In genomic region chr18:59271606-59272220, GRCh38 we compare ENCODE assay signal across 21 cellular contexts. TPM values are rescaled to one million over a fixed set of nuclear protein-coding genes. Genes with fewer than 3 reads are reported as not detected.
A peak's percentile ranks its signal among the peaks of the same experiment; 100 is the strongest.
DNase-seq lines count a peak whose midpoint lies in the region; ATAC-seq and TF ChIP-seq lines count a peak whose summit lies in the region.
"Had no signal": no experiment of that assay in that cellular context is flagged by ENCODE, and none has a peak within 500 bp of the region (broad histone marks: within the 10 kb centered on the region; RNA-seq: fewer than 3 reads in every experiment).

No MANE protein-coding gene starts in this region.

- H3K36me3 ChIP-seq in adipocyte (ENCODE audit: control insufficient read depth, insufficient read depth, low read length, severe bottlenecking): no peaks in the 10 kb centered on the region
- H3K36me3 ChIP-seq: left lung had no signal

- no peak for TF ChIP-seq CTCF in GM10266 (IDR thresholded peaks at IDR 0.05; ENCODE audit: control insufficient read depth, insufficient read depth, low read depth, missing control alignments)

- peak overlapping the region; percentile 72 for H3K4me3 ChIP-seq in adipocyte (ENCODE audit: low read length)

- peaks cover 9% of the 10 kb centered on the region for H3K4me1 ChIP-seq in adipocyte (ENCODE audit: control insufficient read depth, insufficient read depth, low read length)
- H3K4me1 ChIP-seq: Caco-2, parathyroid adenoma had no signal

- peaks cover 0 to 12% (median 1%) of the 10 kb centered on the region in 7 donors for H3K9me3 Mint-ChIP-seq in naive B cell
- H3K9me3 Mint-ChIP-seq: HFFc6 had no signal

- H3K4me3 Mint-ChIP-seq in naive B cell: peak overlapping the region in 5 of 8 donors; percentile 28 to 79 (median 59)
- H3K4me3 Mint-ChIP-seq: HFFc6 had no signal

- peaks cover 3% of the 10 kb centered on the region for H3K9me3 ChIP-seq in adipocyte (ENCODE audit: control insufficient read depth, low read length)
- H3K9me3 ChIP-seq: Caco-2, left lung had no signal

- no peak overlapping the region for H3K9ac ChIP-seq in adipocyte (ENCODE audit: low read length)
- H3K9ac ChIP-seq: parathyroid adenoma had no signal

- H3K36me3 Mint-ChIP-seq in naive B cell: peaks cover 0 to 8% of the 10 kb centered on the region in 2 donors

- ATAC-seq in naive B cell (ENCODE audit: low read depth in 2 of 2) (no peak), HG03196 (IDR thresholded peaks at IDR 0.05; ENCODE audit: unreplicated experiment) (no peak)
- ATAC-seq: left lung had no signal

- peaks cover 21 to 35% (median 32%) of the 10 kb centered on the region in 3 donors for H3K4me1 Mint-ChIP-seq in naive B cell

- H3K27me3 ChIP-seq in adipocyte (replicated peaks; ENCODE audit: control insufficient read depth, insufficient read depth, low read length): peaks cover 91% of the 10 kb centered on the region

- DNase-seq in AG08396 (ENCODE audit: low spot score) (peak; percentile 18), GM10266 (ENCODE audit: extremely low spot score) (peak; percentile 11), adipocyte (ENCODE audit: low read depth) (no peak), naive B cell (no peak), occipital lobe (lab: John Stamatoyannopoulos, UW) (no peak), ecto neural progenitor cell (ENCODE audit: low spot score) (no peak), medulla oblongata (ENCODE audit: extremely low spot score) (no peak)
- DNase-seq: activated CD4-positive, alpha-beta T cell treated with anti-CD3 and anti-CD28 coated beads for 1 hour; activated CD8-positive, alpha-beta memory T cell treated with anti-CD3 and anti-CD28 coated beads, Interleukin-2, amount 50 U/mL, for 4 hours; activated naive CD4-positive, alpha-beta T cell; Caco-2; cortex of kidney; HFFc6; NCI-H1436 treated with DMSO at 0.1 percent for 48 hours; NCI-H748 treated with DMSO at 0.1 percent for 48 hours had no signal

- peaks cover 62 to 89% (median 86%) of the 10 kb centered on the region in 3 donors for H3K27me3 Mint-ChIP-seq in naive B cell

- H3K27ac Mint-ChIP-seq in naive B cell: no peak overlapping the region
- H3K27ac Mint-ChIP-seq: HFFc6 had no signal

RNA-seq across cellular contexts. Expression of gene RAX, which starts 1.5 kb away (rescaled TPM):
- not detected for polyA plus RNA-seq in naive B cell (ENCODE audit: low read depth in 6 of 6)
- not detected for total RNA-seq in occipital lobe
- total RNA-seq: Caco-2, frontal cortex, HFFc6, HT1080, left lung, mucosa of gallbladder had no signal

RNA-seq across cellular contexts. Expression of gene CPLX4, which starts 46.7 kb away (rescaled TPM):
- not detected for polyA plus RNA-seq in naive B cell (ENCODE audit: low read depth in 6 of 6)
- total RNA-seq in occipital lobe: not detected
- total RNA-seq: Caco-2, frontal cortex, HFFc6, HT1080, left lung, mucosa of gallbladder had no signal

RNA-seq across cellular contexts. Expression of gene GRP, which starts 51.8 kb away (rescaled TPM):
- not detected for polyA plus RNA-seq in naive B cell (ENCODE audit: low read depth in 6 of 6)
- total RNA-seq in occipital lobe: 9.4 TPM
- total RNA-seq: Caco-2, HFFc6, HT1080, mucosa of gallbladder had no signal

Comparison
In these comparisons a context has a peak if more than half of its experiments do, and no peak if none do; other contexts are left out.
1. DNase-seq: peak in AG08396 (single experiment) and GM10266 (single experiment); none in adipocyte (single experiment), naive B cell (single experiment), occipital lobe (single experiment), ecto neural progenitor cell (single experiment) and medulla oblongata (single experiment).